In genomic region chr4:36173923-36174322, GRCh38 we compare ENCODE assay signal across 20 cellular contexts.
"Had no signal": no experiment of that assay in that cellular context is flagged by ENCODE, and none has a peak within 500 bp of the region (broad histone marks: within the 10 kb centered on the region; RNA-seq: fewer than 3 reads in every experiment).

No MANE protein-coding gene starts in this region.

- H3K27ac Mint-ChIP-seq: mesothelial cell of epicardium, nephron progenitor cell had no signal

- DNase-seq: cerebellar nuclear complex; colonic mucosa; dermis blood vessel endothelial cell; effector CD4-positive, alpha-beta T cell; foreskin melanocyte; heart left ventricle; hippocampal formation; islet precursor cell; nephron progenitor cell; posterior cingulate gyrus; stimulated activated CD4-positive, alpha-beta T cell treated with anti-CD3 and anti-CD28 coated beads, Interleukin-2, amount 100 ng/mL, for 24 hours; stimulated activated CD4-positive, alpha-beta T cell treated with anti-CD3 and anti-CD28 coated beads, Interleukin-4, amount 100 ng/mL, for 4 hours; stimulated activated naive CD4-positive, alpha-beta T cell; tibial artery; upper lobe of left lung; uterus had no signal

- H3K27ac ChIP-seq: colonic mucosa, heart left ventricle, suprapubic skin, tibial artery, upper lobe of left lung, uterus had no signal

- H3K4me3 Mint-ChIP-seq: mesothelial cell of epicardium, nephron progenitor cell had no signal

- ATAC-seq: heart left ventricle, left lobe of liver, sciatic nerve had no signal

- H3K4me1 Mint-ChIP-seq: nephron progenitor cell had no signal

- H3K9me3 Mint-ChIP-seq: nephron progenitor cell had no signal
